Comparison of ENCODE assay signal across 20 cellular contexts in genomic region chr1:27615346-27616004, GRCh38. TPM values are rescaled to one million over a fixed set of nuclear protein-coding genes. Genes with fewer than 3 reads are reported as not detected.
A peak's percentile ranks its signal among the peaks of the same experiment; 100 is the strongest.
DNase-seq lines count a peak whose midpoint lies in the region; ATAC-seq and TF ChIP-seq lines count a peak whose summit lies in the region.
"Had no signal": no experiment of that assay in that cellular context is flagged by ENCODE, and none has a peak within 500 bp of the region (broad histone marks: within the 10 kb centered on the region; RNA-seq: fewer than 3 reads in every experiment).

No MANE protein-coding gene starts in this region.

- ATAC-seq in naive thymus-derived CD4-positive, alpha-beta T cell: no peak
- ATAC-seq: left lung had no signal

- CTCF ChIA-PET in naive thymus-derived CD4-positive, alpha-beta T cell (lab: Charles Lee): interaction anchor here (1.1 to 18.3 kb wide), 2 partner anchors 29 to 51 kb away, joined by 3 to 378 read pairs; partner anchors contain the start of gene IFI6

- peaks cover 82% of the 10 kb centered on the region for H3K4me1 Mint-ChIP-seq in dendritic cell treated with granulocyte-macrophage colony-stimulating factor and Interleukin-4, amounts not matched to agents 40 ng/mL and 50 ng/mL, for 4 days (ENCODE audit: low read depth)
- peaks cover 50 to 87% (median 67%) of the 10 kb centered on the region in 7 donors for H3K4me1 Mint-ChIP-seq in naive thymus-derived CD4-positive, alpha-beta T cell
- H3K4me1 Mint-ChIP-seq in type B pancreatic cell (ENCODE audit: unreplicated experiment): peaks cover 9% of the 10 kb centered on the region

- no peaks in the 10 kb centered on the region for H3K36me3 ChIP-seq in cardiac muscle cell
- no peaks in the 10 kb centered on the region for H3K36me3 ChIP-seq in left ventricle myocardium inferior
- H3K36me3 ChIP-seq in naive thymus-derived CD4-positive, alpha-beta T cell (ENCODE audit: control insufficient read depth in 2 of 3, insufficient read depth in 3 of 3, low read length in 3 of 3): no peaks in the 10 kb centered on the region
- H3K36me3 ChIP-seq: uterus had no signal

- H3K27ac ChIP-seq in cardiac muscle cell: no peak overlapping the region
- no peak overlapping the region for H3K27ac ChIP-seq in left ventricle myocardium inferior (replicated peaks)
- H3K27ac ChIP-seq in naive thymus-derived CD4-positive, alpha-beta T cell (ENCODE audit: low read depth, low read length): no peak overlapping the region
- H3K27ac ChIP-seq: uterus had no signal

- peaks cover 94% of the 10 kb centered on the region for H3K36me3 Mint-ChIP-seq in dendritic cell treated with granulocyte-macrophage colony-stimulating factor and Interleukin-4, amounts not matched to agents 40 ng/mL and 50 ng/mL, for 4 days (ENCODE audit: low read depth)
- H3K36me3 Mint-ChIP-seq in naive thymus-derived CD4-positive, alpha-beta T cell: peaks cover 0 to 4% (median 0%) of the 10 kb centered on the region in 5 donors
- no peaks in the 10 kb centered on the region for H3K36me3 Mint-ChIP-seq in type B pancreatic cell
- H3K36me3 Mint-ChIP-seq: activated naive CD8-positive, alpha-beta T cell treated with anti-CD3 and anti-CD28 coated beads, Interleukin-2, amount 10 ng/mL, durations not matched to agents 7 days and 5 days had no signal

- no peaks in the 10 kb centered on the region for H3K9me3 ChIP-seq in cardiac muscle cell (ENCODE audit: low read depth)
- no peaks in the 10 kb centered on the region for H3K9me3 ChIP-seq in left ventricle myocardium inferior (replicated peaks)
- no peaks in the 10 kb centered on the region for H3K9me3 ChIP-seq in naive thymus-derived CD4-positive, alpha-beta T cell (ENCODE audit: control insufficient read depth in 2 of 3, low read length in 3 of 3)
- H3K9me3 ChIP-seq: left lung, uterus had no signal

- no peak for DNase-seq in cardiac muscle cell (ENCODE audit: low read depth in 1 of 2, low spot score in 1 of 2)
- no peak for DNase-seq in left ventricle myocardium inferior
- DNase-seq in naive thymus-derived CD4-positive, alpha-beta T cell: no peak
- DNase-seq in type B pancreatic cell (ENCODE audit: extremely low spot score, unreplicated experiment): no peak
- no peak for DNase-seq in T-helper 9 cell
- no peak for DNase-seq in NCI-H526 (lab: John Stamatoyannopoulos, UW)
- DNase-seq in D341Med (ENCODE audit: low spot score): no peak
- DNase-seq: activated CD4-positive, alpha-beta T cell treated with anti-CD3 and anti-CD28 coated beads, Interleukin-2, amount 50 U/mL, for 48 hours; activated naive CD8-positive, alpha-beta T cell treated with anti-CD3 and anti-CD28 coated beads, Interleukin-2, amount 10 ng/mL, durations not matched to agents 7 days and 5 days; activated T-cell treated with anti-CD3 and anti-CD28 coated beads, Interleukin-2, amount 50 U/mL, for 48 hours; effector CD4-positive, alpha-beta T cell; HCEC 1CT; hippocampal formation; NCI-H2081; NCI-H524 treated with DMSO at 0.1 percent for 48 hours; OCI-M1; uterus had no signal

- no peak for TF ChIP-seq CTCF in cardiac muscle cell (IDR thresholded peaks at IDR 0.05; ENCODE audit: low read depth, low read length)
- no peak for TF ChIP-seq CTCF in left ventricle myocardium inferior (IDR thresholded peaks at IDR 0.05; ENCODE audit: borderline replicate concordance)
- TF ChIP-seq CTCF in type B pancreatic cell (conservative IDR thresholded peaks at IDR 0.05): no peak

- H3K27me3 Mint-ChIP-seq in dendritic cell treated with granulocyte-macrophage colony-stimulating factor and Interleukin-4, amounts not matched to agents 40 ng/mL and 50 ng/mL, for 4 days: no peaks in the 10 kb centered on the region
- no peaks in the 10 kb centered on the region for H3K27me3 Mint-ChIP-seq in naive thymus-derived CD4-positive, alpha-beta T cell
- peaks cover 4% of the 10 kb centered on the region for H3K27me3 Mint-ChIP-seq in type B pancreatic cell
- H3K27me3 Mint-ChIP-seq: activated naive CD8-positive, alpha-beta T cell treated with anti-CD3 and anti-CD28 coated beads, Interleukin-2, amount 10 ng/mL, durations not matched to agents 7 days and 5 days had no signal

- H3K9me3 Mint-ChIP-seq in dendritic cell treated with granulocyte-macrophage colony-stimulating factor and Interleukin-4, amounts not matched to agents 40 ng/mL and 50 ng/mL, for 4 days: no peaks in the 10 kb centered on the region
- no peaks in the 10 kb centered on the region for H3K9me3 Mint-ChIP-seq in naive thymus-derived CD4-positive, alpha-beta T cell
- H3K9me3 Mint-ChIP-seq in type B pancreatic cell: no peaks in the 10 kb centered on the region
- H3K9me3 Mint-ChIP-seq: activated naive CD8-positive, alpha-beta T cell treated with anti-CD3 and anti-CD28 coated beads, Interleukin-2, amount 10 ng/mL, durations not matched to agents 7 days and 5 days had no signal

- peak overlapping the region; percentile 33 for H3K27ac Mint-ChIP-seq in dendritic cell treated with granulocyte-macrophage colony-stimulating factor and Interleukin-4, amounts not matched to agents 40 ng/mL and 50 ng/mL, for 4 days
- peak overlapping the region in 7 of 9 donors; percentile 54 to 86 (median 82) for H3K27ac Mint-ChIP-seq in naive thymus-derived CD4-positive, alpha-beta T cell
- H3K27ac Mint-ChIP-seq in type B pancreatic cell: no peak overlapping the region
- H3K27ac Mint-ChIP-seq: activated naive CD8-positive, alpha-beta T cell treated with anti-CD3 and anti-CD28 coated beads, Interleukin-2, amount 10 ng/mL, durations not matched to agents 7 days and 5 days had no signal

- intact Hi-C loops in left ventricle myocardium inferior (cut with micrococcal nuclease): no loop called here
- intact Hi-C loops in dendritic cell treated with granulocyte-macrophage colony-stimulating factor and Interleukin-4, amounts not matched to agents 40 ng/mL and 50 ng/mL, for 4 days (cut with micrococcal nuclease): no loop called here
- intact Hi-C loops in naive thymus-derived CD4-positive, alpha-beta T cell (cut with micrococcal nuclease): no loop called here

- peaks cover 5% of the 10 kb centered on the region for H3K4me1 ChIP-seq in cardiac muscle cell (ENCODE audit: low read depth)
- peaks cover 17% of the 10 kb centered on the region for H3K4me1 ChIP-seq in left ventricle myocardium inferior
- H3K4me1 ChIP-seq in naive thymus-derived CD4-positive, alpha-beta T cell (ENCODE audit: control insufficient read depth in 2 of 2, insufficient read depth in 2 of 2, low read length in 2 of 2): peaks cover 48 to 61% of the 10 kb centered on the region in 2 donors
- H3K4me1 ChIP-seq: uterus had no signal

- H3K4me3 ChIP-seq in cardiac muscle cell (peak overlapping the region; percentile 1), left ventricle myocardium inferior (no peak overlapping the region)
- no peak overlapping the region for H3K4me3 ChIP-seq in naive thymus-derived CD4-positive, alpha-beta T cell (ENCODE audit: low read length)
- H3K4me3 ChIP-seq: left lung, uterus had no signal

- POLR2A ChIA-PET in naive thymus-derived CD4-positive, alpha-beta T cell (lab: Charles Lee): interaction anchor here (1.2 to 18.4 kb wide), 5 partner anchors 10 to 50 kb away, joined by 4 to 338 read pairs (median 4); partner anchors contain the start of genes AHDC1 and IFI6

- no peak overlapping the region for H3K4me3 Mint-ChIP-seq in dendritic cell treated with granulocyte-macrophage colony-stimulating factor and Interleukin-4, amounts not matched to agents 40 ng/mL and 50 ng/mL, for 4 days
- H3K4me3 Mint-ChIP-seq in naive thymus-derived CD4-positive, alpha-beta T cell: peak overlapping the region in 3 of 10 donors; percentile 27 to 42 (median 38)
- H3K4me3 Mint-ChIP-seq in type B pancreatic cell: peak overlapping the region; percentile 70
- H3K4me3 Mint-ChIP-seq: activated naive CD8-positive, alpha-beta T cell treated with anti-CD3 and anti-CD28 coated beads, Interleukin-2, amount 10 ng/mL, durations not matched to agents 7 days and 5 days had no signal

- H3K27me3 ChIP-seq in cardiac muscle cell (no peaks in the 10 kb centered on the region), left ventricle myocardium inferior (ENCODE audit: low read depth) (no peaks in the 10 kb centered on the region)
- H3K27me3 ChIP-seq in naive thymus-derived CD4-positive, alpha-beta T cell (ENCODE audit: control insufficient read depth in 2 of 2, insufficient read depth in 2 of 2, low read length in 2 of 2): no peaks in the 10 kb centered on the region
- H3K27me3 ChIP-seq: left lung, uterus had no signal

RNA-seq across cellular contexts. Expression of gene AHDC1, which starts 11.5 kb away (rescaled TPM):
- 31.0 and 58.1 TPM in 2 replicates for total RNA-seq in cardiac muscle cell
- 16.3 and 21.1 TPM in 2 replicates for polyA plus RNA-seq in cardiac muscle cell
- 40.1 TPM for total RNA-seq in left ventricle myocardium inferior
- total RNA-seq in naive thymus-derived CD4-positive, alpha-beta T cell: 10 to 100 TPM; 18.4 to 38.8 (median 21.3) TPM
- polyA plus RNA-seq in naive thymus-derived CD4-positive, alpha-beta T cell: 1 to 10 TPM in 1 of 2 donors, under 1 TPM in 1; 0.90 to 2.0 TPM
- total RNA-seq in type B pancreatic cell (ENCODE audit: low replicate concordance): 49.3 and 61.0 TPM in 2 replicates

RNA-seq across cellular contexts. Expression of gene FGR, which starts 19.5 kb away (rescaled TPM):
- total RNA-seq in cardiac muscle cell (not detected in 2 replicates), left ventricle myocardium inferior (3.5 TPM), type B pancreatic cell (ENCODE audit: low replicate concordance) (not detected in 2 replicates)
- 0.14 and 0.18 TPM in 2 replicates for polyA plus RNA-seq in cardiac muscle cell
- 100 to 1,000 TPM in 1 of 5 experiments, 10 to 100 TPM in 1, 1 to 10 TPM in 2, under 1 TPM in 1; 0.15 to 246 (median 1.9) TPM for total RNA-seq in naive thymus-derived CD4-positive, alpha-beta T cell
- polyA plus RNA-seq in naive thymus-derived CD4-positive, alpha-beta T cell: under 1 TPM; 0.70 to 0.72 TPM
- total RNA-seq: SK-MEL-5 had no signal

RNA-seq across cellular contexts. Expression of gene IFI6, which starts 56.5 kb away (rescaled TPM):
- 30.4 and 36.5 TPM in 2 replicates for total RNA-seq in cardiac muscle cell
- polyA plus RNA-seq in cardiac muscle cell: 35.2 and 56.2 TPM in 2 replicates
- total RNA-seq in left ventricle myocardium inferior: 39.2 TPM
- 100 to 1,000 TPM in 1 of 5 experiments, 10 to 100 TPM in 4; 24.7 to 266 (median 33.2) TPM for total RNA-seq in naive thymus-derived CD4-positive, alpha-beta T cell
- 100 to 1,000 TPM; 166 to 186 TPM for polyA plus RNA-seq in naive thymus-derived CD4-positive, alpha-beta T cell
- 62.2 and 136 TPM in 2 replicates for total RNA-seq in type B pancreatic cell (ENCODE audit: low replicate concordance)
